8 cellular contexts compared by ENCODE assay signal in genomic region chr1:109041614-109042473, GRCh38. TPM values are rescaled to one million over a fixed set of nuclear protein-coding genes. Genes with fewer than 3 reads are reported as not detected.
DNase-seq lines count a peak whose midpoint lies in the region; ATAC-seq lines count a peak whose summit lies in the region.

Gene WDR47, minus strand, starts transcription at chr1:109042102. Its CDS starts 18,590 bp downstream, at chr1:109023512.

- H3K27me3 ChIP-seq in HUES48 (ENCODE audit: control insufficient read depth, insufficient read depth, low read length) (no peaks in the 10 kb centered on the region), NT2/D1 (ENCODE audit: insufficient read depth, insufficient read length) (peaks cover 3% of the 10 kb centered on the region)

- no peaks in the 10 kb centered on the region for H3K36me3 ChIP-seq in HUES48 (ENCODE audit: control insufficient read depth, insufficient read depth, low read length)
- H3K36me3 ChIP-seq in NT2/D1 (ENCODE audit: insufficient read depth, insufficient read length, low read length): no peaks in the 10 kb centered on the region
- no peaks in the 10 kb centered on the region for H3K36me3 ChIP-seq in mesodermal cell (ENCODE audit: control insufficient read depth, insufficient read depth, low read length)

- in situ Hi-C loops in Caki2 (cut with HindIII; ENCODE audit: low pct_unique_long_range_greater_than_20kb, low sequenced_read_pairs): no loop called here
- in situ Hi-C loops in endometrial microvascular endothelial cells (cut with HindIII; ENCODE audit: inconsistent ontology term, low pct_unique_long_range_greater_than_20kb, low sequenced_read_pairs): no loop called here

- H3K27ac ChIP-seq in HUES48 (ENCODE audit: low read depth, low read length): peak within 1 kb of the TSS; percentile 37
- H3K27ac ChIP-seq in mesodermal cell (ENCODE audit: low read depth, low read length, severe bottlenecking): peak within 1 kb of the TSS; percentile 74

- ATAC-seq in GM21423 (IDR thresholded peaks at IDR 0.05; ENCODE audit: unreplicated experiment): peak; percentile 93

- peak within 1 kb of the TSS; percentile 71 for H3K4me3 ChIP-seq in HUES48 (ENCODE audit: low read depth, low read length)
- H3K4me3 ChIP-seq in NT2/D1 (ENCODE audit: insufficient read length, low read depth): peak within 1 kb of the TSS; percentile 96
- peak within 1 kb of the TSS; percentile 98 for H3K4me3 ChIP-seq in mesodermal cell (ENCODE audit: extremely low read depth, insufficient read depth, low read length, poor library complexity, severe bottlenecking)

- DNase-seq in Caki2 (ENCODE audit: low read depth): peak; percentile 90
- peak; percentile 97 for DNase-seq in NT2/D1 (ENCODE audit: low read depth, low spot score)
- peak; percentile 85 for DNase-seq in activated CD8-positive, alpha-beta memory T cell treated with anti-CD3 and anti-CD28 coated beads, Interleukin-2, amount 50 U/mL, for 24 hours (ENCODE audit: extremely low read depth)
- peak; percentile 84 for DNase-seq in stimulated activated CD8-positive, alpha-beta memory T cell treated with anti-CD3 and anti-CD28 coated beads, Interleukin-15, amount 100 ng/mL, for 24 hours (ENCODE audit: low read depth)

- H3K9ac ChIP-seq in HUES48 (ENCODE audit: low read depth, low read length) (no peak within 1 kb of the TSS), NT2/D1 (ENCODE audit: insufficient read length, low read depth) (peak within 1 kb of the TSS; percentile 89)

- 0 to 1% methylated on average over 56 to 57 of the region's 90 CpGs for WGBS in mesodermal cell (ENCODE audit: insufficient coverage in 2 of 2), 2 experiments

- H3K4me1 ChIP-seq in HUES48 (ENCODE audit: control insufficient read depth, insufficient read depth, low read length) (peaks cover 5% of the 10 kb centered on the region; the same call in 1 of the 2 replicates), NT2/D1 (ENCODE audit: insufficient read depth, insufficient read length) (no peaks in the 10 kb centered on the region), mesodermal cell (ENCODE audit: control insufficient read depth, insufficient read depth, low read length, poor library complexity, severe bottlenecking) (peaks cover 7% of the 10 kb centered on the region)

- H3K9me3 ChIP-seq in HUES48 (ENCODE audit: control insufficient read depth, insufficient read depth, low read length): no peaks in the 10 kb centered on the region
- no peaks in the 10 kb centered on the region for H3K9me3 ChIP-seq in NT2/D1 (ENCODE audit: insufficient read depth, low read length)
- no peaks in the 10 kb centered on the region for H3K9me3 ChIP-seq in mesodermal cell (ENCODE audit: control insufficient read depth, low read length)

RNA-seq across cellular contexts. Expression of gene WDR47, which starts in this region (rescaled TPM):
- 4.7 and 4.9 TPM in 2 replicates for total RNA-seq in Caki2 (2014; rRNA removed; shearing (Covaris generic); ENCODE audit: low replicate concordance)
- 16.1 TPM for total RNA-seq in endometrial microvascular endothelial cells (ENCODE audit: inconsistent ontology term)
- polyA plus RNA-seq in mesodermal cell (2013, experiment 1 of 2): 11.8 TPM
- 11.2 TPM for polyA plus RNA-seq in mesodermal cell (2013, experiment 2 of 2)

Comparison
In these comparisons a context has a peak if more than half of its experiments do, and no peak if none do; other contexts are left out.
1. Peak in every context shown above with its lines: DNase-seq, ATAC-seq, H3K4me3 ChIP-seq and H3K27ac ChIP-seq.